20 cellular contexts compared by ENCODE assay signal in genomic region chr17:77793146-77793887, GRCh38.
DNase-seq lines count a peak whose midpoint lies in the region; ATAC-seq, FAIRE-seq and TF ChIP-seq lines count a peak whose summit lies in the region.
"Had no signal": no experiment of that assay in that cellular context is flagged by ENCODE, and none has a peak within 500 bp of the region (broad histone marks: within the 10 kb centered on the region; RNA-seq: fewer than 3 reads in every experiment).

No MANE protein-coding gene starts in this region.

- no peaks in the 10 kb centered on the region for H3K9me2 ChIP-seq in GM23338 (ENCODE audit: insufficient read depth)

- H3K18ac ChIP-seq in H1 (ENCODE audit: extremely low read depth, low read length), result peak overlapping the region; percentile 48; the same call in 1 of the 2 replicates

- no peak overlapping the region for H2BK12ac ChIP-seq in H1 (ENCODE audit: low read depth, low read length)

- no peak for ATAC-seq in GM23338
- ATAC-seq: A549; CD8-positive, alpha-beta T cell had no signal

- no peak overlapping the region for H4K5ac ChIP-seq in H1 (ENCODE audit: insufficient read length, low read depth, low read length)

- no peak overlapping the region for H3K23ac ChIP-seq in H1 (ENCODE audit: insufficient read length)

- H3K36me3 ChIP-seq in GM23338 (ENCODE audit: insufficient read depth), result no peaks in the 10 kb centered on the region
- H3K36me3 ChIP-seq in H1 (ENCODE audit: control insufficient read depth in 2 of 4, insufficient read depth in 4 of 4, low read length in 3 of 4), result no peaks in the 10 kb centered on the region
- no peaks in the 10 kb centered on the region for H3K36me3 ChIP-seq in neural progenitor cell
- H3K36me3 ChIP-seq: BE2C had no signal

- H4K8ac ChIP-seq in H1 (ENCODE audit: extremely low read depth, insufficient read depth, low read length), result no peak overlapping the region

- WGBS in H1 (ENCODE audit: extremely low coverage in 1 of 2, insufficient coverage in 1 of 2, insufficient read length in 1 of 2, insufficient replicate concordance in 2 of 2, low coverage in 1 of 2, low lambda C conversion rate in 2 of 2, missing lambda C conversion rate in 1 of 2), 2 experiments, result 76% methylated on average over 37 of the region's 37 CpGs; no CpG with 5 or more reads in 1 of the 2 experiments

- peaks cover 12% of the 10 kb centered on the region; the same call in 2 of the 3 replicates for H3K9me3 Mint-ChIP-seq in GM23338
- no peaks in the 10 kb centered on the region for H3K9me3 Mint-ChIP-seq in neural progenitor cell
- H3K9me3 Mint-ChIP-seq: CD8-positive, alpha-beta T cell; HFFc6 had no signal

- H3K79me2 ChIP-seq in GM23338 (replicated peaks; ENCODE audit: insufficient read depth), result no peaks in the 10 kb centered on the region
- H3K79me2 ChIP-seq in H1 (ENCODE audit: control insufficient read depth in 1 of 2, insufficient read depth in 2 of 2, low read length in 2 of 2), result no peaks in the 10 kb centered on the region
- H3K79me2 ChIP-seq in neural progenitor cell (ENCODE audit: low read depth), result no peaks in the 10 kb centered on the region

- H3K27me3 ChIP-seq in GM23338 (ENCODE audit: insufficient read depth), result peaks cover 40% of the 10 kb centered on the region
- H3K27me3 ChIP-seq in H1 (replicated peaks in 1 of 4; ENCODE audit: control insufficient read depth in 3 of 4, extremely low read depth in 1 of 4, insufficient read depth in 3 of 4, low read length in 3 of 4), result peaks cover 22 to 53% (median 48%) of the 10 kb centered on the region in 4 experiments
- peaks cover 54% of the 10 kb centered on the region for H3K27me3 ChIP-seq in neural progenitor cell
- H3K27me3 ChIP-seq: BE2C had no signal

- no peaks in the 10 kb centered on the region for H3K23me2 ChIP-seq in H1 (ENCODE audit: low read depth, low read length)

- no peak for FAIRE-seq in H1 (lab: Jason Lieb, UNC)
- FAIRE-seq: A549, D721Med, GM19239, HTR-8/SVneo had no signal

- H3K4ac ChIP-seq in H1 (replicated peaks; ENCODE audit: insufficient read length, low read depth, low read length), result no peak overlapping the region

- no peak overlapping the region for H2BK120ac ChIP-seq in H1 (replicated peaks; ENCODE audit: low read depth, low read length)

- H3K4me2 ChIP-seq in GM23338 (no peak overlapping the region), H1 (ENCODE audit: insufficient read depth in 1 of 2, low read depth in 2 of 2, low read length in 2 of 2) (no peak overlapping the region), neural progenitor cell (no peak overlapping the region)
- H3K4me2 ChIP-seq: A549 had no signal

- no peak for TF ChIP-seq EP300 in H1 (IDR thresholded peaks at IDR 0.05; ENCODE audit: borderline replicate concordance in 1 of 2, low read depth in 2 of 2, low read length in 2 of 2)

- TF ChIP-seq CTCF in GM23338 (conservative IDR thresholded peaks at IDR 0.05; ENCODE audit: low read depth in 2 of 2) (no peak), H1 (IDR thresholded peaks at IDR 0.05; ENCODE audit: control extremely low read depth in 1 of 3, insufficient read depth in 1 of 3, low read depth in 1 of 3, low read length in 3 of 3) (no peak), neural progenitor cell (IDR thresholded peaks at IDR 0.05) (no peak)

- H3K4me3 Mint-ChIP-seq in GM23338, result no peak overlapping the region
- H3K4me3 Mint-ChIP-seq in neural progenitor cell, result peak overlapping the region; percentile 63
- H3K4me3 Mint-ChIP-seq: CD8-positive, alpha-beta T cell; HFFc6 had no signal

- H3K9ac ChIP-seq in H1 (replicated peaks in 1 of 4; ENCODE audit: extremely low read depth in 1 of 4, low read depth in 3 of 4, low read length in 3 of 4) (no peak overlapping the region), neural progenitor cell (no peak overlapping the region)

- no peak for TF ChIP-seq POLR2A in H1 (IDR thresholded peaks at IDR 0.05; ENCODE audit: control extremely low read depth in 1 of 2, low read depth in 2 of 2, low read length in 2 of 2)

- DNase-seq in GM23338 (ENCODE audit: low spot score), result no peak
- DNase-seq in H1 (ENCODE audit: low read depth in 1 of 2, low spot score in 2 of 2), result no peak
- peak; percentile 41 for DNase-seq in neural progenitor cell (ENCODE audit: low spot score)
- DNase-seq in retina, result peak; percentile 66
- DNase-seq in NCI-H1930 (lab: John Stamatoyannopoulos, UW), result no peak
- DNase-seq in activated T-cell treated with anti-CD3 and anti-CD28 coated beads for 4 hours, result no peak
- DNase-seq in superior temporal gyrus (ENCODE audit: extremely low spot score), result no peak
- DNase-seq: BE2C; CD8-positive, alpha-beta T cell; COR-L47; DMS153; DMS79 treated with DMSO at 0.1 percent for 48 hours; GDM1; HCEC 1CT; HFFc6 had no signal

- CTCF ChIA-PET in H1 (lab: Charles Lee; ENCODE audit: partially characterized antibody), result interaction anchor here (0.8 to 1.2 kb wide), 2 partner anchors 50 to 99 kb away, joined by 3 read pairs; no protein-coding TSS in a partner anchor

- H2AK5ac ChIP-seq in H1 (ENCODE audit: low read depth, low read length), result peak overlapping the region; percentile 8; the same call in 1 of the 2 replicates

- no peak overlapping the region for H3K14ac ChIP-seq in H1 (ENCODE audit: insufficient read length)

- H3K4me1 Mint-ChIP-seq in GM23338, result peaks cover 48% of the 10 kb centered on the region
- peaks cover 31% of the 10 kb centered on the region for H3K4me1 Mint-ChIP-seq in neural progenitor cell

- H3K9me3 ChIP-seq in H1 (ENCODE audit: insufficient read depth in 2 of 2, low read depth in 1 of 2, low read length in 1 of 2), result no peaks in the 10 kb centered on the region
- no peaks in the 10 kb centered on the region for H3K9me3 ChIP-seq in neural progenitor cell (ENCODE audit: low read depth)
- H3K9me3 ChIP-seq: A549, BE2C had no signal

- no peaks in the 10 kb centered on the region for H4K20me1 ChIP-seq in GM23338 (replicated peaks; ENCODE audit: insufficient read depth)
- H4K20me1 ChIP-seq in H1 (replicated peaks in 1 of 2; ENCODE audit: control insufficient read depth in 1 of 2, insufficient read depth in 2 of 2, low read length in 2 of 2), result no peaks in the 10 kb centered on the region
- no peaks in the 10 kb centered on the region for H4K20me1 ChIP-seq in neural progenitor cell (ENCODE audit: low read depth)

- peak overlapping the region; percentile 80; the same call in 1 of the 2 replicates for H2BK20ac ChIP-seq in H1 (ENCODE audit: low read length)

- peak overlapping the region; percentile 28; the same call in 1 of the 2 replicates for H2AFZ ChIP-seq in GM23338
- no peak overlapping the region for H2AFZ ChIP-seq in H1 (ENCODE audit: low read length)
- H2AFZ ChIP-seq in neural progenitor cell (replicated peaks), result no peak overlapping the region

- H3K27ac Mint-ChIP-seq in GM23338, result no peak overlapping the region
- peak overlapping the region; percentile 78 for H3K27ac Mint-ChIP-seq in neural progenitor cell
- H3K27ac Mint-ChIP-seq: CD8-positive, alpha-beta T cell; HFFc6 had no signal

- H3K36me3 Mint-ChIP-seq in GM23338 (ENCODE audit: low read depth) (peaks cover 10% of the 10 kb centered on the region), neural progenitor cell (no peaks in the 10 kb centered on the region)
- H3K36me3 Mint-ChIP-seq: CD8-positive, alpha-beta T cell had no signal

- H3K56ac ChIP-seq in H1 (replicated peaks; ENCODE audit: insufficient read length, low read depth, low read length), result no peak overlapping the region

- H3K4me3 ChIP-seq in GM23338 (no peak overlapping the region), H1 (ENCODE audit: extremely low read depth in 1 of 4, insufficient read depth in 2 of 4, low read depth in 3 of 4, low read length in 4 of 4) (no peak overlapping the region), neural progenitor cell (no peak overlapping the region)
- H3K4me3 ChIP-seq: A549 had no signal

- H3K4me1 ChIP-seq in GM23338 (ENCODE audit: insufficient read depth) (peaks cover 39% of the 10 kb centered on the region), H1 (replicated peaks in 1 of 4; ENCODE audit: control insufficient read depth in 3 of 4, insufficient read depth in 4 of 4, low read length in 3 of 4) (peaks cover 4 to 15% (median 9%) of the 10 kb centered on the region in 4 experiments; a peak in 6 of 7 replicates), neural progenitor cell (peaks cover 11% of the 10 kb centered on the region)
- H3K4me1 ChIP-seq: A549, BE2C had no signal

- H3K27ac ChIP-seq in GM23338 (ENCODE audit: low read depth), result no peak overlapping the region
- H3K27ac ChIP-seq in H1 (ENCODE audit: low read depth, low read length), result no peak overlapping the region
- H3K27ac ChIP-seq in neural progenitor cell, result no peak overlapping the region
- H3K27ac ChIP-seq: A549, C4-2B had no signal

- H2BK5ac ChIP-seq in H1 (ENCODE audit: low read depth, low read length), result peak overlapping the region; percentile 66; the same call in 1 of the 2 replicates

- H3K27me3 Mint-ChIP-seq in GM23338 (ENCODE audit: insufficient read depth, low read depth, poor library complexity) (peaks cover 54% of the 10 kb centered on the region), neural progenitor cell (ENCODE audit: insufficient read depth, low read depth) (peaks cover 24% of the 10 kb centered on the region)

- H3F3A ChIP-seq in GM23338 (replicated peaks; ENCODE audit: low read depth) (peaks cover 6% of the 10 kb centered on the region; the same call in 1 of the 2 replicates), neural progenitor cell (ENCODE audit: low read depth) (peaks cover 8% of the 10 kb centered on the region)

- no peak overlapping the region for H4K91ac ChIP-seq in H1 (replicated peaks; ENCODE audit: insufficient read length, low read length)

- TF ChIP-seq RAD21 in H1 (IDR thresholded peaks at IDR 0.05 in 1 of 2, conservative IDR thresholded peaks at IDR 0.05 in 1 of 2; ENCODE audit: low read depth in 2 of 2, low read length in 2 of 2), result no peak

- 0 out of 2 replicates have a peak overlapping the region, but pooled peaks have one; percentile 46 for H2BK15ac ChIP-seq in H1 (ENCODE audit: low read length)

- POLR2A ChIA-PET in H1 (lab: Charles Lee; ENCODE audit: partially characterized antibody), result interaction anchor here (1.2 to 1.3 kb wide), 2 partner anchors 9 to 32 kb away, joined by 3 read pairs; no protein-coding TSS in a partner anchor

- no peaks in the 10 kb centered on the region for H3K79me1 ChIP-seq in H1 (ENCODE audit: low read depth, low read length)

TF ChIP-seq in GM23338, 12 proteins besides CTCF, POLR2A, EP300 and RAD21:
- TF ChIP-seq EZH2phosphoT487 (IDR thresholded peaks at IDR 0.05; ENCODE audit: unreplicated experiment) (no peak), ZNF114 (CRISPR knock-in tag; IDR thresholded peaks at IDR 0.05) (no peak)

TF ChIP-seq in H1, 55 proteins besides CTCF, POLR2A, EP300 and RAD21 (continues in another document):
- TF ChIP-seq NANOG (IDR thresholded peaks at IDR 0.05; ENCODE audit: insufficient read depth, low read depth, low read length, poor library complexity, severe bottlenecking) (no peak), JUND (IDR thresholded peaks at IDR 0.05; ENCODE audit: low read length) (no peak), TAF7 (optimal IDR thresholded peaks at IDR 0.05; ENCODE audit: borderline replicate concordance, low read depth, low read length) (no peak), SUZ12 (IDR thresholded peaks at IDR 0.05; ENCODE audit: low read length) (peak; percentile 38; the same call in 1 of the 2 replicates), EZH2 (IDR thresholded peaks at IDR 0.05; ENCODE audit: low read depth, low read length, severe bottlenecking) (peak; percentile 51)

Comparison
In these comparisons a context has a peak if more than half of its experiments do, and no peak if none do; other contexts are left out.
1. DNase-seq: peak in neural progenitor cell (single experiment) and retina (single experiment); none in GM23338 (single experiment), H1 (0 of 2), NCI-H1930 (0 of 2), activated T-cell treated with anti-CD3 and anti-CD28 coated beads for 4 hours (single experiment) and superior temporal gyrus (single experiment).